Comparison of ENCODE assay signal across 11 cellular contexts in genomic region chr3:191235331-191236314, GRCh38. TPM values are rescaled to one million over a fixed set of nuclear protein-coding genes. Genes with fewer than 3 reads are reported as not detected.
DNase-seq lines count a peak whose midpoint lies in the region; ATAC-seq, FAIRE-seq and TF ChIP-seq lines count a peak whose summit lies in the region.
"Had no signal": no experiment of that assay in that cellular context is flagged by ENCODE, and none has a peak within 500 bp of the region (broad histone marks: within the 10 kb centered on the region; RNA-seq: fewer than 3 reads in every experiment).

No MANE protein-coding gene starts in this region.

- intact Hi-C loops in right cardiac atrium (cut with DNase I) = no loop called here

- H3K4me3 ChIP-seq in right cardiac atrium (ENCODE audit: low read length) = no peak overlapping the region

- TF ChIP-seq POLR2A in GM12892 (IDR thresholded peaks at IDR 0.05; ENCODE audit: low read depth, low read length) = no peak

- FAIRE-seq in GM12892 (lab: Jason Lieb, UNC) = peak; percentile 44

- no peaks in the 10 kb centered on the region for H3K9me3 ChIP-seq in right cardiac atrium (ENCODE audit: control insufficient read depth, low read length)

- DNase-seq in GM12892 (ENCODE audit: insufficient read length) = peak; percentile 40
- DNase-seq in foreskin melanocyte = peak; percentile 90
- DNase-seq in NCI-H1436 (lab: John Stamatoyannopoulos, UW) = no peak
- DNase-seq in kidney glomerular epithelial cell (lab: John Stamatoyannopoulos, UW) = no peak
- DNase-seq in right cardiac atrium = no peak
- DNase-seq in NCI-H146 (lab: John Stamatoyannopoulos, UW) = no peak

- ATAC-seq in GM21529 (IDR thresholded peaks at IDR 0.05; ENCODE audit: unreplicated experiment) (peak; percentile 99), HG03457 (IDR thresholded peaks at IDR 0.05; ENCODE audit: unreplicated experiment) (peak; percentile 99), right cardiac atrium (no peak)

- H3K27ac ChIP-seq in right cardiac atrium (ENCODE audit: low read length) = no peak overlapping the region

- 73% methylated on average over 4 of the region's 4 CpGs for WGBS in right cardiac atrium

- no peaks in the 10 kb centered on the region for H3K4me1 ChIP-seq in right cardiac atrium (ENCODE audit: control insufficient read depth, insufficient read depth, low read length)

- no peaks in the 10 kb centered on the region for H3K27me3 ChIP-seq in right cardiac atrium (ENCODE audit: control insufficient read depth, insufficient read depth)

RNA-seq across cellular contexts. Expression of gene OSTN, which starts 36.6 kb away (rescaled TPM):
- polyA plus RNA-seq in GM12892 (2012; ENCODE audit: missing spikeins) = not detected
- total RNA-seq in right cardiac atrium = 1 to 10 TPM in 1 of 4 donors, under 1 TPM in 2, not detected in 1; 0.06 to 1.1 (median 0.23) TPM
- 0.14 TPM for polyA plus RNA-seq in right cardiac atrium
- total RNA-seq: dermis microvascular lymphatic vessel endothelial cell; pulmonary artery endothelial cell; T-helper 1 cell treated with Interleukin-12 subunit alpha and Interleukin-12 subunit beta and Interleukin-4 antibody, amounts not matched to agents 30 ng/mL and 1 ng/mL, for 36 hours had no signal

Comparison
In these comparisons a context has a peak if more than half of its experiments do, and no peak if none do; other contexts are left out.
1. DNase-seq: peak in GM12892 (single experiment) and foreskin melanocyte (single experiment); none in NCI-H1436 (single experiment), kidney glomerular epithelial cell (single experiment), right cardiac atrium (0 of 3) and NCI-H146 (single experiment).
2. ATAC-seq: peak in GM21529 (single experiment) and HG03457 (single experiment); none in right cardiac atrium (0 of 2).